In genomic region chr6:122947355-122947754, GRCh38 we compare ENCODE assay signal across 10 cellular contexts. TPM values are rescaled to one million over a fixed set of nuclear protein-coding genes. Genes with fewer than 3 reads are reported as not detected.
DNase-seq lines count a peak whose midpoint lies in the region; ATAC-seq, FAIRE-seq and TF ChIP-seq lines count a peak whose summit lies in the region.
"Had no signal": no experiment of that assay in that cellular context is flagged by ENCODE, and none has a peak within 500 bp of the region (broad histone marks: within the 10 kb centered on the region; RNA-seq: fewer than 3 reads in every experiment).

No MANE protein-coding gene starts in this region.

- H3K27ac ChIP-seq in RWPE2 (ENCODE audit: poor library complexity, severe bottlenecking) (no peak overlapping the region), adrenal gland (no peak overlapping the region)

- no peak overlapping the region for H3K4me3 Mint-ChIP-seq in mesothelial cell of epicardium
- no peak overlapping the region for H3K4me3 Mint-ChIP-seq in stimulated activated naive CD8-positive, alpha-beta T cell treated with anti-CD3 and anti-CD28 coated beads, Interleukin-15, amount 100 ng/mL, for 72 hours

- no peaks in the 10 kb centered on the region for H3K4me1 Mint-ChIP-seq in mesothelial cell of epicardium
- no peaks in the 10 kb centered on the region for H3K4me1 Mint-ChIP-seq in stimulated activated naive CD8-positive, alpha-beta T cell treated with anti-CD3 and anti-CD28 coated beads, Interleukin-15, amount 100 ng/mL, for 72 hours

- H3K27me3 ChIP-seq in RWPE2 (ENCODE audit: insufficient read depth, poor library complexity, severe bottlenecking) (no peaks in the 10 kb centered on the region), adrenal gland (no peaks in the 10 kb centered on the region)

- TF ChIP-seq POLR2A in GM12892 (IDR thresholded peaks at IDR 0.05; ENCODE audit: low read depth, low read length) (no peak), adrenal gland (IDR thresholded peaks at IDR 0.05) (no peak)

- no peaks in the 10 kb centered on the region for H3K36me3 ChIP-seq in RWPE2 (ENCODE audit: low read depth)
- no peaks in the 10 kb centered on the region for H3K36me3 ChIP-seq in adrenal gland (replicated peaks in 1 of 2)

- DNase-seq in Ammon's horn (ENCODE audit: low spot score) (peak; percentile 25), RWPE2 (ENCODE audit: low spot score) (no peak), iPS-NIHi11 (ENCODE audit: low spot score) (peak; percentile 69), mesothelial cell of epicardium (ENCODE audit: low spot score in 2 of 2, unreplicated experiment in 2 of 2) (no peak), GM12892 (ENCODE audit: insufficient read length) (no peak), adrenal gland (no peak)
- DNase-seq in stimulated activated naive CD8-positive, alpha-beta T cell treated with anti-CD3 and anti-CD28 coated beads, Interleukin-15, amount 100 ng/mL, for 72 hours = no peak
- DNase-seq: NCI-H2081 treated with DMSO at 0.1 percent for 48 hours; stimulated activated naive CD4-positive, alpha-beta T cell treated with Interleukin-2 at 50 U/mL for 16 hours had no signal

- no peak overlapping the region for H3K27ac Mint-ChIP-seq in mesothelial cell of epicardium
- H3K27ac Mint-ChIP-seq in stimulated activated naive CD8-positive, alpha-beta T cell treated with anti-CD3 and anti-CD28 coated beads, Interleukin-15, amount 100 ng/mL, for 72 hours = no peak overlapping the region

- ATAC-seq in GM19351 (IDR thresholded peaks at IDR 0.05; ENCODE audit: unreplicated experiment) (peak; percentile 69), RWPE2 (ENCODE audit: low read depth) (peak; percentile 44; the same call in 1 of the 3 replicates)
- no peak for ATAC-seq in stimulated activated naive CD8-positive, alpha-beta T cell treated with anti-CD3 and anti-CD28 coated beads, Interleukin-15, amount 100 ng/mL, for 72 hours

- H3K9me3 Mint-ChIP-seq in mesothelial cell of epicardium = peaks cover 10% of the 10 kb centered on the region
- H3K9me3 Mint-ChIP-seq in stimulated activated naive CD8-positive, alpha-beta T cell treated with anti-CD3 and anti-CD28 coated beads, Interleukin-15, amount 100 ng/mL, for 72 hours = peaks cover 6 to 11% of the 10 kb centered on the region in 2 donors

- no peak for FAIRE-seq in GM12892 (lab: Jason Lieb, UNC)

- intact Hi-C loops in adrenal gland (cut with DNase I) = no loop called here

- TF ChIP-seq CTCF in RWPE2 (IDR thresholded peaks at IDR 0.05; ENCODE audit: poor library complexity, severe bottlenecking) (peak; percentile 61), mesothelial cell of epicardium (IDR thresholded peaks at IDR 0.05; ENCODE audit: unreplicated experiment) (no peak), adrenal gland (IDR thresholded peaks at IDR 0.05) (peak in 3 of 6 experiments; percentile 11 to 24 (median 14))

- H3K4me1 ChIP-seq in RWPE2 (ENCODE audit: insufficient read depth, poor library complexity, severe bottlenecking) (no peaks in the 10 kb centered on the region), adrenal gland (replicated peaks in 1 of 2) (no peaks in the 10 kb centered on the region)

- H3K27me3 Mint-ChIP-seq in mesothelial cell of epicardium (ENCODE audit: low read depth) = peaks cover 5% of the 10 kb centered on the region
- no peaks in the 10 kb centered on the region for H3K27me3 Mint-ChIP-seq in stimulated activated naive CD8-positive, alpha-beta T cell treated with anti-CD3 and anti-CD28 coated beads, Interleukin-15, amount 100 ng/mL, for 72 hours

- no peak overlapping the region for H3K4me3 ChIP-seq in RWPE2 (ENCODE audit: severe bottlenecking)
- H3K4me3 ChIP-seq in adrenal gland = no peak overlapping the region

- no peaks in the 10 kb centered on the region for H3K36me3 Mint-ChIP-seq in mesothelial cell of epicardium

- H3K9me3 ChIP-seq in RWPE2 (ENCODE audit: severe bottlenecking) (no peaks in the 10 kb centered on the region), adrenal gland (replicated peaks in 1 of 3) (peaks cover 0 to 11% (median 0%) of the 10 kb centered on the region in 3 donors)

RNA-seq across cellular contexts. Expression of gene CLVS2, which starts 48.7 kb away (rescaled TPM):
- 0.11 to 0.27 TPM (median 0.24 TPM) in 3 replicates for total RNA-seq in mesothelial cell of epicardium
- polyA plus RNA-seq in GM12892 (2012; ENCODE audit: missing spikeins) = not detected
- total RNA-seq in adrenal gland = 1 to 10 TPM in 1 of 8 donors, under 1 TPM in 3, not detected in 4; 0.08 to 1.5 (median 0.63) TPM
- 1 to 10 TPM in 1 of 3 donors, under 1 TPM in 2; 0.07 to 2.0 (median 0.32) TPM for polyA plus RNA-seq in adrenal gland

Comparison
In these comparisons a context has a peak if more than half of its experiments do, and no peak if none do; other contexts are left out.
1. DNase-seq: peak in Ammon's horn (single experiment) and iPS-NIHi11 (single experiment); none in RWPE2 (single experiment), mesothelial cell of epicardium (0 of 2), GM12892 (single experiment), stimulated activated naive CD8-positive, alpha-beta T cell treated with anti-CD3 and anti-CD28 coated beads, Interleukin-15, amount 100 ng/mL, for 72 hours (0 of 2) and adrenal gland (0 of 7).